ENCODE assay signal across 9 cellular contexts in genomic region chr17:81329927-81330883, GRCh38. TPM values are rescaled to one million over a fixed set of nuclear protein-coding genes. Genes with fewer than 3 reads are reported as not detected.
DNase-seq lines count a peak whose midpoint lies in the region; ATAC-seq, FAIRE-seq and TF ChIP-seq lines count a peak whose summit lies in the region.
"Had no signal": no experiment of that assay in that cellular context is flagged by ENCODE, and none has a peak within 500 bp of the region (broad histone marks: within the 10 kb centered on the region; RNA-seq: fewer than 3 reads in every experiment).

No MANE protein-coding gene starts in this region.

- H3K27ac Mint-ChIP-seq in brain, result peak overlapping the region in 3 of 5 experiments; percentile 51 to 88 (median 54)

- in situ Hi-C loops in KBM-7 (cut with MboI; ENCODE audit: low pct_unique_long_range_greater_than_20kb, low sequenced_read_pairs), result no loop called here

- intact Hi-C loops in right lobe of liver (cut with DNase I), result no loop called here
- intact Hi-C loops in upper lobe of right lung (cut with DNase I), result no loop called here

- no peaks in the 10 kb centered on the region for H3K36me3 Mint-ChIP-seq in brain

- no peak overlapping the region for H3K4me3 Mint-ChIP-seq in brain

- TF ChIP-seq CTCF in brain (conservative IDR thresholded peaks at IDR 0.05) (no peak), right lobe of liver (IDR thresholded peaks at IDR 0.05) (peak in 2 of 4 donors; percentile 2 to 22), upper lobe of right lung (IDR thresholded peaks at IDR 0.05) (no peak)

- H3K9me3 ChIP-seq in right lobe of liver (no peaks in the 10 kb centered on the region), upper lobe of right lung (no peaks in the 10 kb centered on the region)

- H3K27ac ChIP-seq in right lobe of liver (peak overlapping the region; percentile 67 to 85 (median 83)), upper lobe of right lung (peak overlapping the region; percentile 81)

- no peaks in the 10 kb centered on the region for H3K9me3 Mint-ChIP-seq in brain

- peak; percentile 16 for TF ChIP-seq POLR2A in right lobe of liver (IDR thresholded peaks at IDR 0.05)
- TF ChIP-seq POLR2A in GM12891 (IDR thresholded peaks at IDR 0.05; ENCODE audit: low read depth, low read length), result no peak

- H3K27me3 Mint-ChIP-seq in brain, result no peaks in the 10 kb centered on the region

- WGBS in right lobe of liver (ENCODE audit: insufficient coverage, low coverage, low lambda C conversion rate, missing lambda C conversion rate), result no CpG with 5 or more reads among the region's 23 CpGs

- DNase-seq in SKM-1 treated with dmso at 0.1 percent for 144 hours (lab: John Stamatoyannopoulos, UW; ENCODE audit: unreplicated experiment) (peak; percentile 21), SKM-1 (lab: John Stamatoyannopoulos, UW; ENCODE audit: unreplicated experiment) (no peak), right lobe of liver (peak in 2 of 3 donors; percentile 87 to 89), upper lobe of right lung (peak; percentile 84), GM12891 (ENCODE audit: insufficient read length, low spot score) (no peak), KBM-7 (no peak)
- no peak for DNase-seq in stimulated activated CD4-positive, alpha-beta T cell treated with anti-CD3 and anti-CD28 coated beads, Interleukin-15, amount 100 ng/mL, for 24 hours
- DNase-seq: caudate nucleus had no signal

- FAIRE-seq in GM12891 (lab: Jason Lieb, UNC), result no peak

- ATAC-seq in right lobe of liver (peak; percentile 1 to 29 (median 22)), upper lobe of right lung (peak; percentile 39)

- H3K4me3 ChIP-seq in right lobe of liver, result peak overlapping the region in 2 of 3 donors; percentile 4 to 56
- H3K4me3 ChIP-seq in upper lobe of right lung, result peak overlapping the region; percentile 10

- H3K4me1 Mint-ChIP-seq in brain, result peaks cover 64% of the 10 kb centered on the region

- H3K27me3 ChIP-seq in right lobe of liver, result no peaks in the 10 kb centered on the region
- no peaks in the 10 kb centered on the region for H3K27me3 ChIP-seq in upper lobe of right lung

- H3K36me3 ChIP-seq in right lobe of liver, result no peaks in the 10 kb centered on the region
- no peaks in the 10 kb centered on the region for H3K36me3 ChIP-seq in upper lobe of right lung

- H3K4me1 ChIP-seq in right lobe of liver (peaks cover 0 to 64% (median 32%) of the 10 kb centered on the region in 4 donors), upper lobe of right lung (peaks cover 47% of the 10 kb centered on the region)

TF ChIP-seq in GM12891, 5 proteins besides CTCF, POLR2A, EP300 and RAD21:
- TF ChIP-seq POU2F2 (IDR thresholded peaks at IDR 0.05; ENCODE audit: low read depth, low read length), result no peak
TF ChIP-seq in GM12891: peak in this region for 0.

RNA-seq across cellular contexts. Expression of gene SLC38A10, which starts 35.1 kb away (rescaled TPM):
- polyA plus RNA-seq in brain (ENCODE audit: insufficient read depth, low read depth, low replicate concordance), result 38.7 TPM
- total RNA-seq in right lobe of liver (100 to 1,000 TPM in 1 of 6 experiments, 10 to 100 TPM in 5; 60.9 to 104 (median 86.1) TPM), upper lobe of right lung (87.3 TPM)
- polyA plus RNA-seq in GM12891 (2012; ENCODE audit: low read depth, missing spikeins), result 30.0 TPM

Comparison
In these comparisons a context has a peak if more than half of its experiments do, and no peak if none do; other contexts are left out.
1. DNase-seq: peak in SKM-1 treated with dmso at 0.1 percent for 144 hours (single experiment), right lobe of liver (2 of 3) and upper lobe of right lung (single experiment); none in SKM-1 (single experiment), GM12891 (single experiment), stimulated activated CD4-positive, alpha-beta T cell treated with anti-CD3 and anti-CD28 coated beads, Interleukin-15, amount 100 ng/mL, for 24 hours (single experiment) and KBM-7 (single experiment).